1 cellular context compared by ENCODE assay signal in the genomic region with DNA sequence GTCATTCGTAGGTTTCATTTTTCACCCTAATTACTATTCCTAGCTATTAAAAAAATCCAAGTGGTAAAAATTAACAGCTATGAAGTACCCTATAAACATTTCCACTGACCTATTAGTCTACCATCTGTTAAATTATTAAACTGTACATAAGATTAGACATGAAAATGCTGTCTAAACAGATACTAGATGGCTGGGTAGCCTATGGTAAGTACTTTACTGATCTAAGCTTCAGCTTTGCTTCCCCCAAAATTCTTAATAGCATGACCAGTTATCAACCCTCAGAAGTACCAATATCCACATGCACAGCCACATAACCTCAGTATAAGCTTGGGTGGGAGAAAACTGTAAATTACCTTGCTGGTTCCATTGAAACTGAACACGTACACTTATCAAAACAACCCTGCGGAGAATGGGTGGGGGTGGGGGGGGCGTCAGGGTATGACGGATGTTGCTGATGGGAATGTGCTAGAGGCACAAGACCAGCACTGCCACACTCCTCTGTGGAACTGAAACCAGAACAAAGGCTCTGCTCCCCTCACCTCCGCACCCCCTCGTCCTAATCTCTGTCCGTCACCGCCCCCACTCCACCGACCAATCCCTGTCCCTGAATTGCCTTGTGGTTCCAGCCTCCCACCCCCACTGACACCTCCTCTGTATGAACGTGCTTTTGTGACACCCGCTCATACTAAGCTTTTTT.
TF ChIP-seq lines count a peak whose summit lies in the region.

No MANE protein-coding gene starts in this region.

TF ChIP-seq in HepG2, 621 proteins besides CTCF, POLR2A, EP300 and RAD21:
- TF ChIP-seq, protein P1, sequence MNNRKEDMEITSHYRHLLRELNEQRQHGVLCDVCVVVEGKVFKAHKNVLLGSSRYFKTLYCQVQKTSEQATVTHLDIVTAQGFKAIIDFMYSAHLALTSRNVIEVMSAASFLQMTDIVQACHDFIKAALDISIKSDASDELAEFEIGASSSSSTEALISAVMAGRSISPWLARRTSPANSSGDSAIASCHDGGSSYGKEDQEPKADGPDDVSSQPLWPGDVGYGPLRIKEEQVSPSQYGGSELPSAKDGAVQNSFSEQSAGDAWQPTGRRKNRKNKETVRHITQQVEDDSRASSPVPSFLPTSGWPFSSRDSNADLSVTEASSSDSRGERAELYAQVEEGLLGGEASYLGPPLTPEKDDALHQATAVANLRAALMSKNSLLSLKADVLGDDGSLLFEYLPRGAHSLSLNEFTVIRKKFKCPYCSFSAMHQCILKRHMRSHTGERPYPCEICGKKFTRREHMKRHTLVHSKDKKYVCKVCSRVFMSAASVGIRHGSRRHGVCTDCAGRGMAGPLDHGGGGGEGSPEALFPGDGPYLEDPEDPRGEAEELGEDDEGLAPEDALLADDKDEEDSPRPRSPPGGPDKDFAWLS (CRISPR knock-in tag; IDR thresholded peaks at IDR 0.05; ENCODE audit: borderline replicate concordance) = no peak
- no peak for TF ChIP-seq TMF1 (CRISPR knock-in tag; IDR thresholded peaks at IDR 0.05; ENCODE audit: low read depth)
- TF ChIP-seq THYN1 (CRISPR knock-in tag; IDR thresholded peaks at IDR 0.05; ENCODE audit: borderline replicate concordance, low read depth) = no peak
- TF ChIP-seq, protein P2, sequence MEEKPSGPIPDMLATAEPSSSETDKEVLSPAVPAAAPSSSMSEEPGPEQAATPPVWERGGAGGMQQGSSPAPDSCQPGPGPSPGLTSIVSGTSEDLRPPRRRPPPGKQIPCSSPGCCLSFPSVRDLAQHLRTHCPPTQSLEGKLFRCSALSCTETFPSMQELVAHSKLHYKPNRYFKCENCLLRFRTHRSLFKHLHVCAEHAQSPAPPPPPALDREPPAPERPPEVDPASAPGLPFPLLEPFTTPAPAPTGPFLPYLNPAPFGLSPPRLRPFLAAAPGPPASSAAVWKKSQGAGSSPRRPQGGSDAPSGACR (CRISPR knock-in tag; IDR thresholded peaks at IDR 0.05) = no peak
- TF ChIP-seq FOSL1 (CRISPR knock-in tag; IDR thresholded peaks at IDR 0.05; ENCODE audit: borderline replicate concordance) = no peak
- TF ChIP-seq SALL1 (CRISPR knock-in tag; IDR thresholded peaks at IDR 0.05) = no peak
- TF ChIP-seq, protein P3, sequence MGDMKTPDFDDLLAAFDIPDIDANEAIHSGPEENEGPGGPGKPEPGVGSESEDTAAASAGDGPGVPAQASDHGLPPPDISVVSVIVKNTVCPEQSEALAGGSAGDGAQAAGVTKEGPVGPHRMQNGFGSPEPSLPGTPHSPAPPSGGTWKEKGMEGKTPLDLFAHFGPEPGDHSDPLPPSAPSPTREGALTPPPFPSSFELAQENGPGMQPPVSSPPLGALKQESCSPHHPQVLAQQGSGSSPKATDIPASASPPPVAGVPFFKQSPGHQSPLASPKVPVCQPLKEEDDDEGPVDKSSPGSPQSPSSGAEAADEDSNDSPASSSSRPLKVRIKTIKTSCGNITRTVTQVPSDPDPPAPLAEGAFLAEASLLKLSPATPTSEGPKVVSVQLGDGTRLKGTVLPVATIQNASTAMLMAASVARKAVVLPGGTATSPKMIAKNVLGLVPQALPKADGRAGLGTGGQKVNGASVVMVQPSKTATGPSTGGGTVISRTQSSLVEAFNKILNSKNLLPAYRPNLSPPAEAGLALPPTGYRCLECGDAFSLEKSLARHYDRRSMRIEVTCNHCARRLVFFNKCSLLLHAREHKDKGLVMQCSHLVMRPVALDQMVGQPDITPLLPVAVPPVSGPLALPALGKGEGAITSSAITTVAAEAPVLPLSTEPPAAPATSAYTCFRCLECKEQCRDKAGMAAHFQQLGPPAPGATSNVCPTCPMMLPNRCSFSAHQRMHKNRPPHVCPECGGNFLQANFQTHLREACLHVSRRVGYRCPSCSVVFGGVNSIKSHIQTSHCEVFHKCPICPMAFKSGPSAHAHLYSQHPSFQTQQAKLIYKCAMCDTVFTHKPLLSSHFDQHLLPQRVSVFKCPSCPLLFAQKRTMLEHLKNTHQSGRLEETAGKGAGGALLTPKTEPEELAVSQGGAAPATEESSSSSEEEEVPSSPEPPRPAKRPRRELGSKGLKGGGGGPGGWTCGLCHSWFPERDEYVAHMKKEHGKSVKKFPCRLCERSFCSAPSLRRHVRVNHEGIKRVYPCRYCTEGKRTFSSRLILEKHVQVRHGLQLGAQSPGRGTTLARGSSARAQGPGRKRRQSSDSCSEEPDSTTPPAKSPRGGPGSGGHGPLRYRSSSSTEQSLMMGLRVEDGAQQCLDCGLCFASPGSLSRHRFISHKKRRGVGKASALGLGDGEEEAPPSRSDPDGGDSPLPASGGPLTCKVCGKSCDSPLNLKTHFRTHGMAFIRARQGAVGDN (CRISPR knock-in tag; IDR thresholded peaks at IDR 0.05) = peak; percentile 29; the same call in 1 of the 2 replicates
- TF ChIP-seq SATB2 (CRISPR knock-in tag; IDR thresholded peaks at IDR 0.05) = no peak
- TF ChIP-seq, protein P4, sequence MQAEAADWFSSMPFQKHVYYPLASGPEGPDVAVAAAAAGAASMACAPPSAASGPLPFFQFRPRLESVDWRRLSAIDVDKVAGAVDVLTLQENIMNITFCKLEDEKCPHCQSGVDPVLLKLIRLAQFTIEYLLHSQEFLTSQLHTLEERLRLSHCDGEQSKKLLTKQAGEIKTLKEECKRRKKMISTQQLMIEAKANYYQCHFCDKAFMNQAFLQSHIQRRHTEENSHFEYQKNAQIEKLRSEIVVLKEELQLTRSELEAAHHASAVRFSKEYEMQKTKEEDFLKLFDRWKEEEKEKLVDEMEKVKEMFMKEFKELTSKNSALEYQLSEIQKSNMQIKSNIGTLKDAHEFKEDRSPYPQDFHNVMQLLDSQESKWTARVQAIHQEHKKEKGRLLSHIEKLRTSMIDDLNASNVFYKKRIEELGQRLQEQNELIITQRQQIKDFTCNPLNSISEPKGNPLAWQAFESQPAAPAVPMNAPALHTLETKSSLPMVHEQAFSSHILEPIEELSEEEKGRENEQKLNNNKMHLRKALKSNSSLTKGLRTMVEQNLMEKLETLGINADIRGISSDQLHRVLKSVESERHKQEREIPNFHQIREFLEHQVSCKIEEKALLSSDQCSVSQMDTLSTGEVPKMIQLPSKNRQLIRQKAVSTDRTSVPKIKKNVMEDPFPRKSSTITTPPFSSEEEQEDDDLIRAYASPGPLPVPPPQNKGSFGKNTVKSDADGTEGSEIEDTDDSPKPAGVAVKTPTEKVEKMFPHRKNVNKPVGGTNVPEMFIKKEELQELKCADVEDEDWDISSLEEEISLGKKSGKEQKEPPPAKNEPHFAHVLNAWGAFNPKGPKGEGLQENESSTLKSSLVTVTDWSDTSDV (CRISPR knock-in tag; IDR thresholded peaks at IDR 0.05) = no peak
- no peak for TF ChIP-seq MAFK (conservative IDR thresholded peaks at IDR 0.05 in 1 of 2, IDR thresholded peaks at IDR 0.05 in 1 of 2; ENCODE audit: low read length in 2 of 2)
- TF ChIP-seq RBM22 (optimal IDR thresholded peaks at IDR 0.05; ENCODE audit: low read length) = peak; percentile 28
- no peak for TF ChIP-seq ZNF891 (CRISPR knock-in tag; IDR thresholded peaks at IDR 0.05)
- TF ChIP-seq, protein P5, sequence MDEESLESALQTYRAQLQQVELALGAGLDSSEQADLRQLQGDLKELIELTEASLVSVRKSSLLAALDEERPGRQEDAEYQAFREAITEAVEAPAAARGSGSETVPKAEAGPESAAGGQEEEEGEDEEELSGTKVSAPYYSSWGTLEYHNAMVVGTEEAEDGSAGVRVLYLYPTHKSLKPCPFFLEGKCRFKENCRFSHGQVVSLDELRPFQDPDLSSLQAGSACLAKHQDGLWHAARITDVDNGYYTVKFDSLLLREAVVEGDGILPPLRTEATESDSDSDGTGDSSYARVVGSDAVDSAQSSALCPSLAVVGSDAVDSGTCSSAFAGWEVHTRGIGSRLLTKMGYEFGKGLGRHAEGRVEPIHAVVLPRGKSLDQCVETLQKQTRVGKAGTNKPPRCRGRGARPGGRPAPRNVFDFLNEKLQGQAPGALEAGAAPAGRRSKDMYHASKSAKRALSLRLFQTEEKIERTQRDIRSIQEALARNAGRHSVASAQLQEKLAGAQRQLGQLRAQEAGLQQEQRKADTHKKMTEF (CRISPR knock-in tag; IDR thresholded peaks at IDR 0.05) = no peak
- TF ChIP-seq, protein P6, sequence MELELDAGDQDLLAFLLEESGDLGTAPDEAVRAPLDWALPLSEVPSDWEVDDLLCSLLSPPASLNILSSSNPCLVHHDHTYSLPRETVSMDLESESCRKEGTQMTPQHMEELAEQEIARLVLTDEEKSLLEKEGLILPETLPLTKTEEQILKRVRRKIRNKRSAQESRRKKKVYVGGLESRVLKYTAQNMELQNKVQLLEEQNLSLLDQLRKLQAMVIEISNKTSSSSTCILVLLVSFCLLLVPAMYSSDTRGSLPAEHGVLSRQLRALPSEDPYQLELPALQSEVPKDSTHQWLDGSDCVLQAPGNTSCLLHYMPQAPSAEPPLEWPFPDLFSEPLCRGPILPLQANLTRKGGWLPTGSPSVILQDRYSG (CRISPR knock-in tag; IDR thresholded peaks at IDR 0.05) = no peak
- no peak for TF ChIP-seq SOX5 (CRISPR knock-in tag; IDR thresholded peaks at IDR 0.05; ENCODE audit: borderline replicate concordance)
- TF ChIP-seq MIER2 (CRISPR knock-in tag; IDR thresholded peaks at IDR 0.05) = no peak
- TF ChIP-seq ZBTB38 (CRISPR knock-in tag; IDR thresholded peaks at IDR 0.05) = peak; percentile 71; the same call in 1 of the 2 replicates
